ENCODE assay signal across 8 cellular contexts in genomic region chr12:102061556-102062418, GRCh38. TPM values are rescaled to one million over a fixed set of nuclear protein-coding genes. Genes with fewer than 3 reads are reported as not detected.
DNase-seq lines count a peak whose midpoint lies in the region; ATAC-seq, FAIRE-seq and TF ChIP-seq lines count a peak whose summit lies in the region.

Gene WASHC3, minus strand, starts transcription at chr12:102061991. Its CDS starts 29 bp downstream, at chr12:102061962.

- peak; percentile 94 for ATAC-seq in GM19043 (IDR thresholded peaks at IDR 0.05; ENCODE audit: low read depth, unreplicated experiment)
- ATAC-seq in HG03378 (IDR thresholded peaks at IDR 0.05; ENCODE audit: unreplicated experiment), result peak; percentile 91

- FAIRE-seq in islet of Langerhans (lab: Jason Lieb, UNC), result peak; percentile 5

- peak within 1 kb of the TSS; percentile 90 for H3K4me3 ChIP-seq in AG10803 (ENCODE audit: low read length)

- TF ChIP-seq CTCF in AG10803 (conservative IDR thresholded peaks at IDR 0.05; ENCODE audit: low read length), result no peak

- DNase-seq in AG10803 (ENCODE audit: low read depth) (peak; percentile 88), NCI-H460 (ENCODE audit: extremely low read depth, low read depth) (peak; percentile 93), cerebellar nuclear complex (lab: John Stamatoyannopoulos, UW) (peak; percentile 75 to 91)
- peak; percentile 92 for DNase-seq in activated CD4-positive, CD25-positive, alpha-beta regulatory T cell treated with anti-CD3 and anti-CD28 coated beads, Interleukin-2, amount 50 U/mL, for 72 hours
- DNase-seq in stimulated activated CD4-positive, alpha-beta T cell treated with anti-CD3 and anti-CD28 coated beads, Interleukin-12 subunit alpha, Interleukin-12 subunit beta, amount 100 ng/mL, for 4 hours, result peak; percentile 93

RNA-seq across cellular contexts. Expression of gene WASHC3, which starts in this region (rescaled TPM):
- 49.9 and 53.4 TPM in 2 replicates for total RNA-seq in NCI-H460 (2014; rRNA removed; shearing (Covaris generic))
- 27.2 and 29.9 TPM in 2 replicates for polyA plus RNA-seq in NCI-H460 (2014; cell fraction: nucleus; rRNA removed)

Comparison
In these comparisons a context has a peak if more than half of its experiments do, and no peak if none do; other contexts are left out.
1. Peak in every context shown above with its lines: DNase-seq, ATAC-seq and H3K4me3 ChIP-seq.